ENCODE assay signal across 13 cellular contexts in genomic region chr12:14400599-14400998, GRCh38. TPM values are rescaled to one million over a fixed set of nuclear protein-coding genes. Genes with fewer than 3 reads are reported as not detected.
A peak's percentile ranks its signal among the peaks of the same experiment; 100 is the strongest.
DNase-seq lines count a peak whose midpoint lies in the region; ATAC-seq and TF ChIP-seq lines count a peak whose summit lies in the region.
"Had no signal": no experiment of that assay in that cellular context is flagged by ENCODE, and none has a peak within 500 bp of the region (broad histone marks: within the 10 kb centered on the region; RNA-seq: fewer than 3 reads in every experiment).

No MANE protein-coding gene starts in this region.

- H3K9me3 ChIP-seq in Karpas-422 (ENCODE audit: low read length) (peaks cover 6% of the 10 kb centered on the region; the same call in 1 of the 2 replicates), smooth muscle cell (replicated peaks; ENCODE audit: low read depth) (no peaks in the 10 kb centered on the region)

- ATAC-seq in activated naive CD8-positive, alpha-beta T cell treated with anti-CD3 and anti-CD28 coated beads, Interleukin-2, amount 10 ng/mL, durations not matched to agents 7 days and 5 days (ENCODE audit: low read depth) = no peak

- peak overlapping the region; percentile 85 for H3K27ac Mint-ChIP-seq in activated T-cell treated with anti-CD3 and anti-CD28 coated beads, Interleukin-2, amount 50 U/mL, for 24 hours
- peak overlapping the region; percentile 67 for H3K27ac Mint-ChIP-seq in activated naive CD8-positive, alpha-beta T cell treated with anti-CD3 and anti-CD28 coated beads, Interleukin-2, amount 10 ng/mL, durations not matched to agents 7 days and 5 days
- H3K27ac Mint-ChIP-seq: nephron had no signal

- no peak overlapping the region for H2AFZ ChIP-seq in Karpas-422 (ENCODE audit: low read length)
- no peak overlapping the region for H2AFZ ChIP-seq in smooth muscle cell (ENCODE audit: low read depth)

- H3K4me1 ChIP-seq in Karpas-422 (ENCODE audit: low read length) = peaks cover 60% of the 10 kb centered on the region
- H3K4me1 ChIP-seq in smooth muscle cell (ENCODE audit: low read depth) = peaks cover 19% of the 10 kb centered on the region

- no peaks in the 10 kb centered on the region for H3K27me3 Mint-ChIP-seq in activated T-cell treated with anti-CD3 and anti-CD28 coated beads, Interleukin-2, amount 50 U/mL, for 24 hours
- no peaks in the 10 kb centered on the region for H3K27me3 Mint-ChIP-seq in activated naive CD8-positive, alpha-beta T cell treated with anti-CD3 and anti-CD28 coated beads, Interleukin-2, amount 10 ng/mL, durations not matched to agents 7 days and 5 days

- H3K79me2 ChIP-seq in Karpas-422 (ENCODE audit: low read length) (peaks cover 99% of the 10 kb centered on the region), smooth muscle cell (ENCODE audit: low read depth) (peaks cover 100% of the 10 kb centered on the region)

- H3K27me3 ChIP-seq in Karpas-422 (ENCODE audit: low read length) = no peaks in the 10 kb centered on the region
- H3K27me3 ChIP-seq in smooth muscle cell (ENCODE audit: low read depth) = no peaks in the 10 kb centered on the region

- POLR2A ChIA-PET in activated naive CD8-positive, alpha-beta T cell treated with anti-CD3 and anti-CD28 coated beads, Interleukin-2, amount 10 ng/mL, durations not matched to agents 7 days and 5 days (lab: Charles Lee) = interaction anchor here (2.2 kb wide), 1 partner anchor 12 kb away, joined by 6 read pairs; no protein-coding TSS in a partner anchor

- peaks cover 4% of the 10 kb centered on the region for H3K9me3 Mint-ChIP-seq in activated T-cell treated with anti-CD3 and anti-CD28 coated beads, Interleukin-2, amount 50 U/mL, for 24 hours
- H3K9me3 Mint-ChIP-seq in activated naive CD8-positive, alpha-beta T cell treated with anti-CD3 and anti-CD28 coated beads, Interleukin-2, amount 10 ng/mL, durations not matched to agents 7 days and 5 days = no peaks in the 10 kb centered on the region

- H3K9me2 ChIP-seq in Karpas-422 (replicated peaks; ENCODE audit: insufficient read depth, low read length) = no peaks in the 10 kb centered on the region

- H3F3A ChIP-seq in smooth muscle cell (ENCODE audit: low read depth) = peaks cover 4% of the 10 kb centered on the region

- H3K27ac ChIP-seq in Karpas-422 (ENCODE audit: low read length) = peak overlapping the region; percentile 1; the same call in 1 of the 2 replicates
- H3K27ac ChIP-seq in smooth muscle cell (ENCODE audit: low read depth) = peak overlapping the region; percentile 74
- H3K27ac ChIP-seq: SK-N-MC had no signal

- peaks cover 89% of the 10 kb centered on the region for H3K4me1 Mint-ChIP-seq in activated T-cell treated with anti-CD3 and anti-CD28 coated beads, Interleukin-2, amount 50 U/mL, for 24 hours (ENCODE audit: low read depth)
- H3K4me1 Mint-ChIP-seq in activated naive CD8-positive, alpha-beta T cell treated with anti-CD3 and anti-CD28 coated beads, Interleukin-2, amount 10 ng/mL, durations not matched to agents 7 days and 5 days = peaks cover 65% of the 10 kb centered on the region

- 93% methylated on average over 1 of the region's 1 CpG for WGBS in smooth muscle cell (ENCODE audit: low lambda C conversion rate)

- H3K36me3 Mint-ChIP-seq in activated T-cell treated with anti-CD3 and anti-CD28 coated beads, Interleukin-2, amount 50 U/mL, for 24 hours (ENCODE audit: low read depth) = peaks cover 44% of the 10 kb centered on the region
- H3K36me3 Mint-ChIP-seq in activated naive CD8-positive, alpha-beta T cell treated with anti-CD3 and anti-CD28 coated beads, Interleukin-2, amount 10 ng/mL, durations not matched to agents 7 days and 5 days = peaks cover 39% of the 10 kb centered on the region

- no peak for DNase-seq in activated T-cell treated with anti-CD3 and anti-CD28 coated beads, Interleukin-2, amount 50 U/mL, for 24 hours
- no peak for DNase-seq in activated T-cell treated with anti-CD3 and anti-CD28 coated beads, Interleukin-2, amount 50 U/mL, for 1 hour
- DNase-seq in Karpas-422 = no peak
- no peak for DNase-seq in activated naive CD8-positive, alpha-beta T cell treated with anti-CD3 and anti-CD28 coated beads, Interleukin-2, amount 10 ng/mL, durations not matched to agents 7 days and 5 days
- no peak for DNase-seq in smooth muscle cell (lab: John Stamatoyannopoulos, UW; ENCODE audit: unreplicated experiment)
- DNase-seq in NCI-H146 treated with DMSO at 0.1 percent for 48 hours (lab: John Stamatoyannopoulos, UW; ENCODE audit: unreplicated experiment) = no peak
- no peak for DNase-seq in dermis blood vessel endothelial cell
- DNase-seq in NCI-H524 treated with DMSO at 0.1 percent for 48 hours (lab: John Stamatoyannopoulos, UW) = no peak
- DNase-seq: activated CD8-positive, alpha-beta memory T cell treated with anti-CD3 and anti-CD28 coated beads, Interleukin-2, amount 50 U/mL, for 4 hours; NCI-H1105 treated with DMSO at 0.1 percent for 48 hours; stimulated activated CD4-positive, alpha-beta T cell treated with anti-CD3 and anti-CD28 coated beads, Interleukin-2, amount 100 ng/mL, for 48 hours had no signal

- H4K20me1 ChIP-seq in Karpas-422 (ENCODE audit: insufficient read depth, low read depth, low read length) (no peaks in the 10 kb centered on the region), smooth muscle cell (ENCODE audit: low read depth) (peaks cover 42% of the 10 kb centered on the region)

- H3K9ac ChIP-seq in Karpas-422 (ENCODE audit: low read length) (no peak overlapping the region), smooth muscle cell (ENCODE audit: low read depth) (no peak overlapping the region)

- peak overlapping the region; percentile 71 for H3K4me3 Mint-ChIP-seq in activated T-cell treated with anti-CD3 and anti-CD28 coated beads, Interleukin-2, amount 50 U/mL, for 24 hours
- H3K4me3 Mint-ChIP-seq in activated naive CD8-positive, alpha-beta T cell treated with anti-CD3 and anti-CD28 coated beads, Interleukin-2, amount 10 ng/mL, durations not matched to agents 7 days and 5 days = peak overlapping the region; percentile 58
- H3K4me3 Mint-ChIP-seq: nephron had no signal

- TF ChIP-seq CTCF in smooth muscle cell (IDR thresholded peaks at IDR 0.05; ENCODE audit: borderline replicate concordance, insufficient read depth, poor library complexity, severe bottlenecking) = no peak

- H3K4me2 ChIP-seq in Karpas-422 (ENCODE audit: low read depth, low read length, poor library complexity, severe bottlenecking) = peak overlapping the region; percentile 3
- peak overlapping the region; percentile 71 for H3K4me2 ChIP-seq in smooth muscle cell

- H3K4me3 ChIP-seq in Karpas-422 (ENCODE audit: low read length) (no peak overlapping the region), smooth muscle cell (no peak overlapping the region)
- H3K4me3 ChIP-seq: SK-N-MC had no signal

- H3K36me3 ChIP-seq in Karpas-422 (ENCODE audit: insufficient read depth, low read length) (peaks cover 16% of the 10 kb centered on the region), smooth muscle cell (ENCODE audit: low read depth) (no peaks in the 10 kb centered on the region)

RNA-seq across cellular contexts. Expression of gene ATF7IP, which starts 35.1 kb away (rescaled TPM):
- total RNA-seq in Karpas-422 (2014; rRNA removed; shearing (Covaris generic); ENCODE audit: low replicate concordance) = 32.8 and 88.4 TPM in 2 replicates
- total RNA-seq in activated naive CD8-positive, alpha-beta T cell treated with anti-CD3 and anti-CD28 coated beads, Interleukin-2, amount 10 ng/mL, durations not matched to agents 7 days and 5 days = 100 to 1,000 TPM; 149 to 172 TPM
- total RNA-seq in smooth muscle cell (66.8 and 74.6 TPM in 2 replicates), dermis blood vessel endothelial cell (32.3 and 36.8 TPM in 2 replicates)
- polyA plus RNA-seq in smooth muscle cell = 27.5 and 32.3 TPM in 2 replicates
